In the genomic region with DNA sequence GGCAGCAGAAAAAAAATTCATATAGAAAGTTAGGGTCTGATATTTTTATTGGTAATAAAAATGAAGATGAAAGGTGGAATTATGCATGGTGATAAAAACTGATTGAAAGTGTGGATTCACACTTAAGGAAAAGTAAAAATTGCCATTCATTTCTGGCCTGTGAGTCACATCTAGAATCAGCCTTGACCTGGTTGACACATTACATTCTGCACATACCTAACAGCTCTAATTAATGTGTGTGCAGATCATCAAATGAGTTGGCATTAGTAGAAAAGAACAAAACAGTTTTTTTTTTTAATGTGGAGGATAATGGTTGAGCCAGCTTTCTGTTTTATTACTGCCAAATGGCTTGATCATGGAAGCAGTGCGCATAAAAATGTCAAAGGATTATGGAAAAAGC, we compare ENCODE assay signal across 23 cellular contexts.
DNase-seq lines count a peak whose midpoint lies in the region; ATAC-seq and TF ChIP-seq lines count a peak whose summit lies in the region.
"Had no signal": no experiment of that assay in that cellular context is flagged by ENCODE, and none has a peak within 500 bp of the region (broad histone marks: within the 10 kb centered on the region; RNA-seq: fewer than 3 reads in every experiment).

No MANE protein-coding gene starts in this region.

- no peaks in the 10 kb centered on the region for H3K9me3 Mint-ChIP-seq in type B pancreatic cell
- H3K9me3 Mint-ChIP-seq: CD8-positive, alpha-beta T cell; dendritic cell treated with granulocyte-macrophage colony-stimulating factor and Interleukin-4, amounts not matched to agents 40 ng/mL and 50 ng/mL, for 4 days; stimulated activated naive B cell treated with anti-CD40 and anti-IgM and Interleukin-4, amounts not matched to agents 10 μg/mL and 1 μg/mL and 100 μg/mL, for 72 hours had no signal

- DNase-seq in A172 (ENCODE audit: low spot score) = peak; percentile 83
- DNase-seq in HCEC 1CT = peak; percentile 65
- DNase-seq in RWPE1 (ENCODE audit: low spot score) = peak; percentile 74
- peak; percentile 57 to 66 for DNase-seq in foreskin keratinocyte
- DNase-seq in AML-193 (lab: John Stamatoyannopoulos, UW) = no peak
- DNase-seq in left ventricle myocardium superior = no peak
- DNase-seq in type B pancreatic cell (ENCODE audit: extremely low spot score, unreplicated experiment) = no peak
- DNase-seq: 8988T; activated naive CD4-positive, alpha-beta T cell treated with Interleukin-2 at 50 U/mL for 16 hours; activated T-cell treated with anti-CD3 and anti-CD28 coated beads for 4 hours; CD8-positive, alpha-beta T cell; erythroblast; glutamatergic neuron; immature natural killer cell; KG1; NCI-H1105 treated with DMSO at 0.1 percent for 48 hours; NCI-H2171; Peyer's patch; retina; stimulated activated CD4-positive, alpha-beta T cell treated with anti-CD3 and anti-CD28 coated beads, Interleukin-15, amount 100 ng/mL, for 24 hours; stimulated activated naive B cell treated with anti-CD40 and anti-IgM and Interleukin-4, amounts not matched to agents 10 μg/mL and 1 μg/mL and 100 μg/mL, for 72 hours had no signal

- intact Hi-C loops in left ventricle myocardium superior (cut with micrococcal nuclease) = no loop called here

- H3K27ac Mint-ChIP-seq in type B pancreatic cell = no peak overlapping the region
- H3K27ac Mint-ChIP-seq: CD8-positive, alpha-beta T cell; dendritic cell treated with granulocyte-macrophage colony-stimulating factor and Interleukin-4, amounts not matched to agents 40 ng/mL and 50 ng/mL, for 4 days; immature natural killer cell; stimulated activated naive B cell treated with anti-CD40 and anti-IgM and Interleukin-4, amounts not matched to agents 10 μg/mL and 1 μg/mL and 100 μg/mL, for 72 hours had no signal

- TF ChIP-seq CTCF in RWPE1 (conservative IDR thresholded peaks at IDR 0.05; ENCODE audit: low read depth) = no peak
- TF ChIP-seq CTCF in foreskin keratinocyte (conservative IDR thresholded peaks at IDR 0.05) = no peak
- TF ChIP-seq CTCF in type B pancreatic cell (conservative IDR thresholded peaks at IDR 0.05) = no peak

- no peaks in the 10 kb centered on the region for H3K27me3 Mint-ChIP-seq in type B pancreatic cell
- H3K27me3 Mint-ChIP-seq: dendritic cell treated with granulocyte-macrophage colony-stimulating factor and Interleukin-4, amounts not matched to agents 40 ng/mL and 50 ng/mL, for 4 days; stimulated activated naive B cell treated with anti-CD40 and anti-IgM and Interleukin-4, amounts not matched to agents 10 μg/mL and 1 μg/mL and 100 μg/mL, for 72 hours had no signal

- H3K4me3 Mint-ChIP-seq in type B pancreatic cell = no peak overlapping the region
- H3K4me3 Mint-ChIP-seq: CD8-positive, alpha-beta T cell; dendritic cell treated with granulocyte-macrophage colony-stimulating factor and Interleukin-4, amounts not matched to agents 40 ng/mL and 50 ng/mL, for 4 days; immature natural killer cell; stimulated activated naive B cell treated with anti-CD40 and anti-IgM and Interleukin-4, amounts not matched to agents 10 μg/mL and 1 μg/mL and 100 μg/mL, for 72 hours had no signal

- peaks cover 7% of the 10 kb centered on the region for H3K4me1 Mint-ChIP-seq in type B pancreatic cell (ENCODE audit: unreplicated experiment)
- H3K4me1 Mint-ChIP-seq: immature natural killer cell; stimulated activated naive B cell treated with anti-CD40 and anti-IgM and Interleukin-4, amounts not matched to agents 10 μg/mL and 1 μg/mL and 100 μg/mL, for 72 hours had no signal

- peaks cover 36% of the 10 kb centered on the region for H3K4me1 ChIP-seq in foreskin keratinocyte
- H3K4me1 ChIP-seq: Peyer's patch had no signal

- CTCF ChIA-PET in RWPE1 (lab: Yijun Ruan, JAX) = interaction anchor here (0.7 to 1.2 kb wide), 4 partner anchors 10 to 766 kb away, joined by 3 to 5 read pairs (median 3); no protein-coding TSS in a partner anchor

- H3K27ac ChIP-seq in RWPE1 (no peak overlapping the region), foreskin keratinocyte (no peak overlapping the region)
- H3K27ac ChIP-seq: Peyer's patch had no signal

- POLR2A ChIA-PET in RWPE1 (lab: Yijun Ruan, JAX; ENCODE audit: low non-redundant PET) = no interaction called here

- no peaks in the 10 kb centered on the region for H3K27me3 ChIP-seq in foreskin keratinocyte
- H3K27me3 ChIP-seq: Peyer's patch had no signal

- ATAC-seq in foreskin keratinocyte (peak; percentile 86), left ventricle myocardium superior (no peak), GM19328 (IDR thresholded peaks at IDR 0.05; ENCODE audit: unreplicated experiment) (no peak)
- ATAC-seq: CD8-positive, alpha-beta T cell; stimulated activated naive B cell treated with anti-CD40 and anti-IgM and Interleukin-4, amounts not matched to agents 10 μg/mL and 1 μg/mL and 100 μg/mL, for 72 hours had no signal

- no peaks in the 10 kb centered on the region for H3K36me3 Mint-ChIP-seq in type B pancreatic cell
- H3K36me3 Mint-ChIP-seq: CD8-positive, alpha-beta T cell; immature natural killer cell; stimulated activated naive B cell treated with anti-CD40 and anti-IgM and Interleukin-4, amounts not matched to agents 10 μg/mL and 1 μg/mL and 100 μg/mL, for 72 hours had no signal

Comparison
In these comparisons a context has a peak if more than half of its experiments do, and no peak if none do; other contexts are left out.
1. DNase-seq: peak in A172 (single experiment), HCEC 1CT (single experiment), RWPE1 (single experiment) and foreskin keratinocyte (2 of 2); none in AML-193 (0 of 2), left ventricle myocardium superior (single experiment) and type B pancreatic cell (single experiment).